8 cellular contexts compared by ENCODE assay signal in genomic region chrX:48071064-48071985, GRCh38. TPM values are rescaled to one million over a fixed set of nuclear protein-coding genes. Genes with fewer than 3 reads are reported as not detected.
A peak's percentile ranks its signal among the peaks of the same experiment; 100 is the strongest.
DNase-seq lines count a peak whose midpoint lies in the region; ATAC-seq and TF ChIP-seq lines count a peak whose summit lies in the region.

TSS of gene ZNF630 (minus strand) at chrX:48071640. CDS start at chrX:48066886, 4,754 bp downstream.

- peak; percentile 44 for DNase-seq in NCI-H2081 treated with DMSO at 0.1 percent for 48 hours (lab: John Stamatoyannopoulos, UW)
- peak; percentile 77 for DNase-seq in activated CD4-positive, alpha-beta T cell treated with anti-CD3 and anti-CD28 coated beads for 36 hours
- DNase-seq in colonic mucosa: peak; percentile 81
- DNase-seq in left colon: peak; percentile 85 to 86
- peak in 3 of 4 experiments; percentile 7 to 36 (median 32) for DNase-seq in stimulated activated CD4-positive, alpha-beta T cell treated with anti-CD3 and anti-CD28 coated beads, Interleukin-1b, Interleukin-23, amount 100 ng/mL, for 24 hours (ENCODE audit: low read depth in 4 of 4, low spot score in 1 of 4)
- DNase-seq in SKM-1 treated with dmso at 0.1 percent for 144 hours (lab: John Stamatoyannopoulos, UW; ENCODE audit: unreplicated experiment): no peak

- H3K4me3 ChIP-seq in GM08714 (ENCODE audit: low read length) (peak within 1 kb of the TSS; percentile 73; the same call in 1 of the 2 replicates), colonic mucosa (peak within 1 kb of the TSS; percentile 54)

- H3K36me3 ChIP-seq in colonic mucosa: no peaks in the 10 kb centered on the region

- H3K36me3 Mint-ChIP-seq in activated CD4-positive, alpha-beta T cell treated with anti-CD3 and anti-CD28 coated beads for 36 hours (ENCODE audit: low read depth): no peaks in the 10 kb centered on the region

- POLR2A ChIA-PET in activated CD4-positive, alpha-beta T cell treated with anti-CD3 and anti-CD28 coated beads for 36 hours (lab: Charles Lee): interaction anchor here (0.8 kb wide), 1 partner anchor 1191 kb away, joined by 3 read pairs; no protein-coding TSS in a partner anchor

- intact Hi-C loops in activated CD4-positive, alpha-beta T cell treated with anti-CD3 and anti-CD28 coated beads for 36 hours (cut with DNase I, micrococcal nuclease): loop anchor here in 1 of 2 experiments (2.0 kb wide), 1 partner anchor 503 kb away; the partner anchor contains the start of gene RBM3
- intact Hi-C loops in colonic mucosa (cut with DNase I): no loop called here
- intact Hi-C loops in left colon (cut with DNase I, micrococcal nuclease): no loop called here

- H3K9ac ChIP-seq in colonic mucosa (ENCODE audit: low read depth in 2 of 2, low read length in 2 of 2): peak within 1 kb of the TSS; percentile 53 to 81

- peak within 1 kb of the TSS; percentile 81 for H3K4me3 Mint-ChIP-seq in activated CD4-positive, alpha-beta T cell treated with anti-CD3 and anti-CD28 coated beads for 36 hours

- peak within 1 kb of the TSS; percentile 90 for H3K27ac Mint-ChIP-seq in activated CD4-positive, alpha-beta T cell treated with anti-CD3 and anti-CD28 coated beads for 36 hours

- H3K4me1 Mint-ChIP-seq in activated CD4-positive, alpha-beta T cell treated with anti-CD3 and anti-CD28 coated beads for 36 hours: peaks cover 7% of the 10 kb centered on the region

- no peaks in the 10 kb centered on the region for H3K9me3 Mint-ChIP-seq in activated CD4-positive, alpha-beta T cell treated with anti-CD3 and anti-CD28 coated beads for 36 hours (ENCODE audit: low read depth)

- CTCF ChIA-PET in activated CD4-positive, alpha-beta T cell treated with anti-CD3 and anti-CD28 coated beads for 36 hours (lab: Charles Lee): no interaction called here

- no peak for TF ChIP-seq CTCF in colonic mucosa (IDR thresholded peaks at IDR 0.05)

- ATAC-seq in HG02623 (IDR thresholded peaks at IDR 0.05; ENCODE audit: unreplicated experiment): peak; percentile 86
- peak; percentile 92 for ATAC-seq in activated CD4-positive, alpha-beta T cell treated with anti-CD3 and anti-CD28 coated beads for 36 hours
- ATAC-seq in left colon: peak; percentile 99

- no peaks in the 10 kb centered on the region for H3K27me3 Mint-ChIP-seq in activated CD4-positive, alpha-beta T cell treated with anti-CD3 and anti-CD28 coated beads for 36 hours

- H3K4me1 ChIP-seq in colonic mucosa: no peaks in the 10 kb centered on the region

- no peaks in the 10 kb centered on the region for H3K9me3 ChIP-seq in colonic mucosa

- H3K27ac ChIP-seq in colonic mucosa: peak within 1 kb of the TSS; percentile 72

- no peaks in the 10 kb centered on the region for H3K27me3 ChIP-seq in colonic mucosa

RNA-seq across cellular contexts. Expression of gene ZNF630, which starts in this region (rescaled TPM):
- total RNA-seq in activated CD4-positive, alpha-beta T cell treated with anti-CD3 and anti-CD28 coated beads for 36 hours: 1 to 10 TPM; 1.7 to 1.8 TPM
- total RNA-seq in colonic mucosa: 1 to 10 TPM; 2.6 to 2.8 TPM
- 1 to 10 TPM; 2.5 to 3.3 TPM for total RNA-seq in left colon
